19 cellular contexts compared by ENCODE assay signal in the genomic region with DNA sequence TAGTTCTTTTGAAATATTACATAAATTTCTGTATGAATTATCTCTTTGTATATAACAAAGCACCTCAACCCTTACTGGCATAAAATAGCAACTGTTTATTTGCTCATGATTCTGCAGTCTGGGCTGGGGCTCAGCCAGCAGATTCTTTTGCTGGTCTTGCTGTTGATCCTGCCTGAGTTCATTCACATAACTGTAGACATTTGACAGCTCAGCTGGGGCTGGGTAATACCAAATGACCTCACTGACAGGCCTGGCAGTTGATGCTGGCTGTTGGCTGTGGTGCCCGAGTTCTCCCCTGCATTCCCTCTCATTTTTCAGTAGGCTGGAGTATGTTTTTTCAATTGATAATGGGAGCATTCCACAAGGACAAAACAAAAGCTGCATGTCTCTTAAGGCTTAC.
DNase-seq lines count a peak whose midpoint lies in the region; ATAC-seq and TF ChIP-seq lines count a peak whose summit lies in the region.
"Had no signal": no experiment of that assay in that cellular context is flagged by ENCODE, and none has a peak within 500 bp of the region (broad histone marks: within the 10 kb centered on the region; RNA-seq: fewer than 3 reads in every experiment).

No MANE protein-coding gene starts in this region.

- H3K4me3 ChIP-seq in right atrium auricular region (no peak overlapping the region), endodermal cell (ENCODE audit: low read length) (no peak overlapping the region)
- H3K4me3 ChIP-seq: testis had no signal

- intact Hi-C loops in Right ventricle myocardium inferior (cut with DNase I): no loop called here

- H3K27me3 ChIP-seq in right atrium auricular region (no peaks in the 10 kb centered on the region), endodermal cell (ENCODE audit: control insufficient read depth, insufficient read depth, low read length, poor library complexity, severe bottlenecking) (peaks cover 29% of the 10 kb centered on the region)
- H3K27me3 ChIP-seq: testis had no signal

- H3K27ac Mint-ChIP-seq in endodermal cell (no peak overlapping the region), nephron progenitor cell (no peak overlapping the region)
- H3K27ac Mint-ChIP-seq in activated naive CD8-positive, alpha-beta T cell treated with anti-CD3 and anti-CD28 coated beads for 36 hours: no peak overlapping the region
- H3K27ac Mint-ChIP-seq: CD8-positive, alpha-beta memory T cell; naive B cell; T-helper 17 cell had no signal

- TF ChIP-seq CTCF in right atrium auricular region (IDR thresholded peaks at IDR 0.05): no peak
- no peak for TF ChIP-seq CTCF in endodermal cell (conservative IDR thresholded peaks at IDR 0.05)
- no peak for TF ChIP-seq CTCF in nephron progenitor cell (IDR thresholded peaks at IDR 0.05)

- no peak overlapping the region for H3K9ac ChIP-seq in endodermal cell (ENCODE audit: extremely low read depth, low read length, poor library complexity, severe bottlenecking)

- ATAC-seq in Right ventricle myocardium inferior: peak; percentile 93
- ATAC-seq in HG02852 (IDR thresholded peaks at IDR 0.05; ENCODE audit: unreplicated experiment): no peak
- ATAC-seq: T-helper 17 cell had no signal

- peaks cover 6% of the 10 kb centered on the region for H3K27me3 Mint-ChIP-seq in endodermal cell (ENCODE audit: insufficient read depth)
- no peaks in the 10 kb centered on the region for H3K27me3 Mint-ChIP-seq in activated naive CD8-positive, alpha-beta T cell treated with anti-CD3 and anti-CD28 coated beads for 36 hours
- H3K27me3 Mint-ChIP-seq in nephron progenitor cell (ENCODE audit: low read depth, poor library complexity): peaks cover 5% of the 10 kb centered on the region
- H3K27me3 Mint-ChIP-seq: CD8-positive, alpha-beta memory T cell; naive B cell; T-helper 17 cell had no signal

- H3K27ac ChIP-seq in right atrium auricular region: peak overlapping the region in 1 of 2 donors; percentile 13
- H3K27ac ChIP-seq in endodermal cell (ENCODE audit: low read depth, low read length): peak overlapping the region; percentile 59
- H3K27ac ChIP-seq: testis had no signal

- H3K4me3 Mint-ChIP-seq in endodermal cell (no peak overlapping the region), nephron progenitor cell (no peak overlapping the region)
- H3K4me3 Mint-ChIP-seq in activated naive CD8-positive, alpha-beta T cell treated with anti-CD3 and anti-CD28 coated beads for 36 hours: no peak overlapping the region
- H3K4me3 Mint-ChIP-seq: CD8-positive, alpha-beta memory T cell; naive B cell; T-helper 17 cell had no signal

- peaks cover 14% of the 10 kb centered on the region for H3K4me1 Mint-ChIP-seq in endodermal cell
- H3K4me1 Mint-ChIP-seq in activated naive CD8-positive, alpha-beta T cell treated with anti-CD3 and anti-CD28 coated beads for 36 hours: no peaks in the 10 kb centered on the region
- H3K4me1 Mint-ChIP-seq in nephron progenitor cell: no peaks in the 10 kb centered on the region
- H3K4me1 Mint-ChIP-seq: CD8-positive, alpha-beta memory T cell; naive B cell; T-helper 17 cell had no signal

- no peaks in the 10 kb centered on the region for H3K9me3 Mint-ChIP-seq in endodermal cell
- H3K9me3 Mint-ChIP-seq in activated naive CD8-positive, alpha-beta T cell treated with anti-CD3 and anti-CD28 coated beads for 36 hours: peaks cover 1% of the 10 kb centered on the region
- no peaks in the 10 kb centered on the region for H3K9me3 Mint-ChIP-seq in nephron progenitor cell

- DNase-seq in Right ventricle myocardium inferior (ENCODE audit: missing footprints) (peak; percentile 62), right atrium auricular region (ENCODE audit: low spot score) (no peak), endodermal cell (peak; percentile 53), iris pigment epithelial cell (ENCODE audit: low read depth) (peak; percentile 9), SHP77 treated with DMSO at 0.1 percent for 48 hours (lab: John Stamatoyannopoulos, UW) (no peak), nephron progenitor cell (no peak)
- DNase-seq in activated naive CD8-positive, alpha-beta T cell treated with anti-CD3 and anti-CD28 coated beads for 36 hours: no peak
- DNase-seq: ACHN; activated CD4-positive, CD25-positive, alpha-beta regulatory T cell treated with anti-CD3 and anti-CD28 coated beads, Interleukin-2, amount 50 U/mL, for 72 hours; activated CD8-positive, alpha-beta memory T cell treated with anti-CD3 and anti-CD28 coated beads, Interleukin-2, amount 50 U/mL, for 4 hours; activated naive CD4-positive, alpha-beta T cell; CD8-positive, alpha-beta memory T cell; glutamatergic neuron; naive B cell; NCI-H1930; stimulated activated CD4-positive, alpha-beta T cell treated with anti-CD3 and anti-CD28 coated beads, Interleukin-2, amount 100 ng/mL, for 24 hours; T-helper 17 cell; testis had no signal

- H3K9me3 ChIP-seq in right atrium auricular region (no peaks in the 10 kb centered on the region), endodermal cell (ENCODE audit: control insufficient read depth, low read length) (no peaks in the 10 kb centered on the region)
- H3K9me3 ChIP-seq: testis had no signal

- WGBS in endodermal cell (ENCODE audit: insufficient coverage in 1 of 2, insufficient read length in 1 of 2), 2 experiments: 56% methylated on average over 1 of the region's 1 CpG; no CpG with 5 or more reads in 1 of the 2 experiments

- H3K36me3 Mint-ChIP-seq in endodermal cell (ENCODE audit: low read depth) (no peaks in the 10 kb centered on the region), nephron progenitor cell (ENCODE audit: low read depth) (no peaks in the 10 kb centered on the region)
- H3K36me3 Mint-ChIP-seq in activated naive CD8-positive, alpha-beta T cell treated with anti-CD3 and anti-CD28 coated beads for 36 hours: no peaks in the 10 kb centered on the region
- H3K36me3 Mint-ChIP-seq: CD8-positive, alpha-beta memory T cell; naive B cell had no signal

- H3K4me1 ChIP-seq in right atrium auricular region (peaks cover 0 to 8% of the 10 kb centered on the region in 2 donors), endodermal cell (ENCODE audit: control insufficient read depth, insufficient read depth, low read length) (no peaks in the 10 kb centered on the region)
- H3K4me1 ChIP-seq: testis had no signal

- H3K36me3 ChIP-seq in right atrium auricular region (no peaks in the 10 kb centered on the region), endodermal cell (ENCODE audit: control insufficient read depth, insufficient read depth, low read length) (no peaks in the 10 kb centered on the region)

Comparison
In these comparisons a context has a peak if more than half of its experiments do, and no peak if none do; other contexts are left out.
1. DNase-seq: peak in Right ventricle myocardium inferior (single experiment), endodermal cell (single experiment) and iris pigment epithelial cell (single experiment); none in right atrium auricular region (single experiment), activated naive CD8-positive, alpha-beta T cell treated with anti-CD3 and anti-CD28 coated beads for 36 hours (single experiment), SHP77 treated with DMSO at 0.1 percent for 48 hours (single experiment) and nephron progenitor cell (single experiment).